In genomic region chr7:141558544-141559183, GRCh38 we compare ENCODE assay signal across 8 cellular contexts. TPM values are rescaled to one million over a fixed set of nuclear protein-coding genes. Genes with fewer than 3 reads are reported as not detected.
DNase-seq lines count a peak whose midpoint lies in the region; ATAC-seq and TF ChIP-seq lines count a peak whose summit lies in the region.

No MANE protein-coding gene starts in this region.

- DNase-seq in CD4-positive, CD25-positive, alpha-beta regulatory T cell = peak in 2 of 3 donors; percentile 43 to 79
- DNase-seq in left lung = no peak
- no peak for DNase-seq in activated gamma-delta T cell treated with Interleukin-2 at 50 U/mL for 16 hours
- no peak for DNase-seq in HPDE6-E6E7 (ENCODE audit: extremely low spot score)
- DNase-seq in erythroblast (lab: John Stamatoyannopoulos, UW) = no peak

- peaks cover 0 to 4% (median 1%) of the 10 kb centered on the region in 7 donors for H3K9me3 Mint-ChIP-seq in CD4-positive, CD25-positive, alpha-beta regulatory T cell
- H3K9me3 Mint-ChIP-seq in T-helper 1 cell treated with Interleukin-12 subunit alpha and Interleukin-12 subunit beta and Interleukin-4 antibody, amounts not matched to agents 30 μg/mL and 1 μg/mL, for 36 hours = peaks cover 16% of the 10 kb centered on the region

- peak; percentile 47 to 77 for ATAC-seq in CD4-positive, CD25-positive, alpha-beta regulatory T cell (ENCODE audit: low read depth in 2 of 2)
- peak; percentile 67 for ATAC-seq in GM19043 (IDR thresholded peaks at IDR 0.05; ENCODE audit: low read depth, unreplicated experiment)
- peak; percentile 73 for ATAC-seq in HG03354 (IDR thresholded peaks at IDR 0.05; ENCODE audit: poor library complexity, severe bottlenecking, unreplicated experiment)
- peak; percentile 81 for ATAC-seq in left lung

- H3K4me1 Mint-ChIP-seq in CD4-positive, CD25-positive, alpha-beta regulatory T cell = peaks cover 25 to 53% (median 38%) of the 10 kb centered on the region in 4 donors
- H3K4me1 Mint-ChIP-seq in T-helper 1 cell treated with Interleukin-12 subunit alpha and Interleukin-12 subunit beta and Interleukin-4 antibody, amounts not matched to agents 30 μg/mL and 1 μg/mL, for 36 hours (ENCODE audit: low read depth) = peaks cover 68% of the 10 kb centered on the region

- no peaks in the 10 kb centered on the region for H3K27me3 ChIP-seq in CD4-positive, CD25-positive, alpha-beta regulatory T cell (ENCODE audit: control insufficient read depth, insufficient read depth, low read length)
- no peaks in the 10 kb centered on the region for H3K27me3 ChIP-seq in left lung

- H3K4me1 ChIP-seq in CD4-positive, CD25-positive, alpha-beta regulatory T cell (ENCODE audit: control insufficient read depth, insufficient read depth, low read length, poor library complexity, severe bottlenecking) = peaks cover 13% of the 10 kb centered on the region
- H3K4me1 ChIP-seq in left lung = no peaks in the 10 kb centered on the region

- H3K9me3 ChIP-seq in CD4-positive, CD25-positive, alpha-beta regulatory T cell (ENCODE audit: control insufficient read depth in 2 of 2, low read length in 2 of 2) = peaks cover 0 to 6% of the 10 kb centered on the region in 2 experiments
- peaks cover 0 to 8% of the 10 kb centered on the region in 2 donors for H3K9me3 ChIP-seq in left lung

- peak overlapping the region; percentile 4 for H3K4me3 ChIP-seq in CD4-positive, CD25-positive, alpha-beta regulatory T cell (ENCODE audit: low read depth, low read length)
- H3K4me3 ChIP-seq in left lung = no peak overlapping the region

- peak overlapping the region in 3 of 4 donors; percentile 43 to 82 (median 65) for H3K4me3 Mint-ChIP-seq in CD4-positive, CD25-positive, alpha-beta regulatory T cell
- H3K4me3 Mint-ChIP-seq in T-helper 1 cell treated with Interleukin-12 subunit alpha and Interleukin-12 subunit beta and Interleukin-4 antibody, amounts not matched to agents 30 μg/mL and 1 μg/mL, for 36 hours = peak overlapping the region; percentile 60

- H3K27ac Mint-ChIP-seq in CD4-positive, CD25-positive, alpha-beta regulatory T cell = peak overlapping the region; percentile 73 to 85 (median 81)
- H3K27ac Mint-ChIP-seq in T-helper 1 cell treated with Interleukin-12 subunit alpha and Interleukin-12 subunit beta and Interleukin-4 antibody, amounts not matched to agents 30 μg/mL and 1 μg/mL, for 36 hours = peak overlapping the region; percentile 97

- H3K36me3 Mint-ChIP-seq in CD4-positive, CD25-positive, alpha-beta regulatory T cell = peaks cover 62% of the 10 kb centered on the region
- H3K36me3 Mint-ChIP-seq in T-helper 1 cell treated with Interleukin-12 subunit alpha and Interleukin-12 subunit beta and Interleukin-4 antibody, amounts not matched to agents 30 μg/mL and 1 μg/mL, for 36 hours (ENCODE audit: low read depth) = peaks cover 74% of the 10 kb centered on the region

- peak overlapping the region; percentile 45 for H3K27ac ChIP-seq in CD4-positive, CD25-positive, alpha-beta regulatory T cell (ENCODE audit: insufficient read depth, low read length, poor library complexity, severe bottlenecking)
- no peak overlapping the region for H3K27ac ChIP-seq in left lung

- intact Hi-C loops in left lung (cut with DNase I) = no loop called here

- TF ChIP-seq CTCF in left lung (IDR thresholded peaks at IDR 0.05) = no peak

- TF ChIP-seq POLR2A in erythroblast (IDR thresholded peaks at IDR 0.05; ENCODE audit: low read length) = no peak

- H3K27me3 Mint-ChIP-seq in CD4-positive, CD25-positive, alpha-beta regulatory T cell = no peaks in the 10 kb centered on the region
- no peaks in the 10 kb centered on the region for H3K27me3 Mint-ChIP-seq in T-helper 1 cell treated with Interleukin-12 subunit alpha and Interleukin-12 subunit beta and Interleukin-4 antibody, amounts not matched to agents 30 μg/mL and 1 μg/mL, for 36 hours (ENCODE audit: low read depth)

- H3K36me3 ChIP-seq in CD4-positive, CD25-positive, alpha-beta regulatory T cell (ENCODE audit: control insufficient read depth, insufficient read depth, low read length) = peaks cover 34% of the 10 kb centered on the region
- peaks cover 0 to 45% of the 10 kb centered on the region in 2 donors for H3K36me3 ChIP-seq in left lung

RNA-seq across cellular contexts. Expression of gene AGK, which starts 7.5 kb away (rescaled TPM):
- total RNA-seq in CD4-positive, CD25-positive, alpha-beta regulatory T cell = 28.6 TPM
- 10 to 100 TPM; 34.6 to 38.1 (median 35.3) TPM for polyA plus RNA-seq in CD4-positive, CD25-positive, alpha-beta regulatory T cell
- 10 to 100 TPM; 24.4 to 29.0 TPM for total RNA-seq in left lung

Comparison
In these comparisons a context has a peak if more than half of its experiments do, and no peak if none do; other contexts are left out.
1. DNase-seq: peak in CD4-positive, CD25-positive, alpha-beta regulatory T cell (2 of 3); none in left lung (0 of 2), activated gamma-delta T cell treated with Interleukin-2 at 50 U/mL for 16 hours (single experiment), HPDE6-E6E7 (single experiment) and erythroblast (0 of 2).
2. Peak in every context shown above with its lines, with median percentiles within 50 percentile points of each other: ATAC-seq.